1 cellular context compared by ENCODE assay signal in genomic region chr10:14185501-14186045, GRCh38.
TF ChIP-seq lines count a peak whose summit lies in the region.

No MANE protein-coding gene starts in this region.

TF ChIP-seq in K562, 482 proteins besides CTCF, POLR2A, EP300 and RAD21 (continued from another document and continues in another):
- TF ChIP-seq ATF3 (IDR thresholded peaks at IDR 0.05) (no peak), ATF3 (CRISPR knock-in tag; conservative IDR thresholded peaks at IDR 0.05) (peak; percentile 81), YY1 (IDR thresholded peaks at IDR 0.05; ENCODE audit: borderline replicate concordance in 1 of 3, control insufficient read depth in 1 of 3, extremely low read depth in 1 of 3, insufficient read depth in 3 of 3, insufficient read length in 1 of 3, insufficient replicate concordance in 2 of 3, low read depth in 1 of 3, low read length in 2 of 3) (peak; percentile 54 to 91 (median 83)), TSHZ1 (CRISPR knock-in tag; IDR thresholded peaks at IDR 0.05) (peak; percentile 19; the same call in 1 of the 2 replicates), HIVEP1 (CRISPR knock-in tag; IDR thresholded peaks at IDR 0.05) (peak; percentile 88), NCOA6 (IDR thresholded peaks at IDR 0.05) (peak; percentile 85), TCF7L2 (IDR thresholded peaks at IDR 0.05; ENCODE audit: low read depth, low read length) (no peak), TRIM28 (IDR thresholded peaks at IDR 0.05) (no peak), AFF4 (CRISPR knock-in tag; IDR thresholded peaks at IDR 0.05) (peak; percentile 80), NR2C2 (CRISPR knock-in tag; IDR thresholded peaks at IDR 0.05) (peak; percentile 62; the same call in 1 of the 2 replicates), NR2C2 (tag; IDR thresholded peaks at IDR 0.05) (no peak), EHMT2 (IDR thresholded peaks at IDR 0.05) (peak; percentile 72), ATF4 (CRISPR knock-in tag; IDR thresholded peaks at IDR 0.05) (peak; percentile 76), MECOM (CRISPR knock-in tag; IDR thresholded peaks at IDR 0.05) (peak; percentile 58; the same call in 1 of the 2 replicates), PTBP1 (IDR thresholded peaks at IDR 0.05; ENCODE audit: low read depth, low read length) (peak; percentile 93), E2F3 (CRISPR knock-in tag; IDR thresholded peaks at IDR 0.05) (peak; percentile 91; the same call in 1 of the 2 replicates), VEZF1 (CRISPR knock-in tag; IDR thresholded peaks at IDR 0.05) (no peak; the same call in none of the 2 replicates), FOXK2 (conservative IDR thresholded peaks at IDR 0.05 in 1 of 2, IDR thresholded peaks at IDR 0.05 in 1 of 2; ENCODE audit: low read depth in 2 of 2) (peak; percentile 55 to 64; a peak in 3 of 4 replicates), SUPT5H (IDR thresholded peaks at IDR 0.05) (peak; percentile 100), MAX (CRISPR knock-in tag; IDR thresholded peaks at IDR 0.05) (no peak), SAP30 (IDR thresholded peaks at IDR 0.05; ENCODE audit: borderline replicate concordance, insufficient read depth, low read depth, low read length, poor library complexity, severe bottlenecking) (no peak), ZNF764 (CRISPR knock-in tag; IDR thresholded peaks at IDR 0.05; ENCODE audit: low read depth) (peak; percentile 36; the same call in 1 of the 2 replicates), CBX3 (IDR thresholded peaks at IDR 0.05; ENCODE audit: borderline replicate concordance in 1 of 2, low read length in 2 of 2) (peak in 1 of 2 experiments; percentile 89; a peak in 2 of 3 replicates), BRF2 (IDR thresholded peaks at IDR 0.05; ENCODE audit: borderline replicate concordance, insufficient read depth, insufficient read length) (no peak), TAF1 (IDR thresholded peaks at IDR 0.05; ENCODE audit: control insufficient read depth, extremely low read depth, insufficient read depth, low read length, severe bottlenecking) (peak; percentile 62), MBD2 (IDR thresholded peaks at IDR 0.05; ENCODE audit: borderline replicate concordance, low read depth) (peak; percentile 92), GATAD2B (IDR thresholded peaks at IDR 0.05; ENCODE audit: borderline replicate concordance) (no peak), TSC22D4 (tag; IDR thresholded peaks at IDR 0.05) (no peak), ELF4 (CRISPR knock-in tag; IDR thresholded peaks at IDR 0.05) (peak; percentile 99), MAFK (IDR thresholded peaks at IDR 0.05; ENCODE audit: low read length) (peak; percentile 44; the same call in 1 of the 2 replicates), CREB1 (IDR thresholded peaks at IDR 0.05) (peak; percentile 62), CREB1 (CRISPR knock-in tag; IDR thresholded peaks at IDR 0.05) (no peak), HDAC2 (IDR thresholded peaks at IDR 0.05) (no peak), ILF3 (IDR thresholded peaks at IDR 0.05; ENCODE audit: borderline replicate concordance) (peak; percentile 100), ZNF695 (CRISPR knock-in tag; IDR thresholded peaks at IDR 0.05) (peak; percentile 95), BCL6 (CRISPR knock-in tag; IDR thresholded peaks at IDR 0.05) (no peak), RUNX1 (IDR thresholded peaks at IDR 0.05; ENCODE audit: low read depth) (peak; percentile 89; the same call in 1 of the 2 replicates), MYBL2 (IDR thresholded peaks at IDR 0.05; ENCODE audit: low read depth) (no peak), MYBL2 (CRISPR knock-in tag; IDR thresholded peaks at IDR 0.05; ENCODE audit: borderline replicate concordance) (no peak), RNF2 (IDR thresholded peaks at IDR 0.05) (peak; percentile 97), MEIS2 (IDR thresholded peaks at IDR 0.05; ENCODE audit: partially characterized antibody) (no peak), GABPB2 (CRISPR knock-in tag; conservative IDR thresholded peaks at IDR 0.05) (peak; percentile 100), NUFIP1 (IDR thresholded peaks at IDR 0.05; ENCODE audit: partially characterized antibody) (peak; percentile 83), ZNF696 (CRISPR knock-in tag; conservative IDR thresholded peaks at IDR 0.05) (peak; percentile 92), ZNF780A (CRISPR knock-in tag; IDR thresholded peaks at IDR 0.05) (peak; percentile 99), KLF1 (tag; IDR thresholded peaks at IDR 0.05) (no peak), POLR2AphosphoS2 (IDR thresholded peaks at IDR 0.05; ENCODE audit: low read length) (peak; percentile 97), HNRNPH1 (optimal IDR thresholded peaks at IDR 0.05; ENCODE audit: low read depth, low read length) (no peak), ZNF12 (CRISPR knock-in tag; IDR thresholded peaks at IDR 0.05) (no peak), PHF21A (IDR thresholded peaks at IDR 0.05; ENCODE audit: borderline replicate concordance, low read depth) (peak; percentile 78), RFX7 (CRISPR knock-in tag; IDR thresholded peaks at IDR 0.05) (peak; percentile 99), HOMEZ (CRISPR knock-in tag; IDR thresholded peaks at IDR 0.05) (no peak), ARHGAP35 (IDR thresholded peaks at IDR 0.05; ENCODE audit: partially characterized antibody) (peak; percentile 96), DEAF1 (CRISPR knock-in tag; IDR thresholded peaks at IDR 0.05) (peak; percentile 87)
